ENCODE assay signal across 16 cellular contexts in the genomic region with DNA sequence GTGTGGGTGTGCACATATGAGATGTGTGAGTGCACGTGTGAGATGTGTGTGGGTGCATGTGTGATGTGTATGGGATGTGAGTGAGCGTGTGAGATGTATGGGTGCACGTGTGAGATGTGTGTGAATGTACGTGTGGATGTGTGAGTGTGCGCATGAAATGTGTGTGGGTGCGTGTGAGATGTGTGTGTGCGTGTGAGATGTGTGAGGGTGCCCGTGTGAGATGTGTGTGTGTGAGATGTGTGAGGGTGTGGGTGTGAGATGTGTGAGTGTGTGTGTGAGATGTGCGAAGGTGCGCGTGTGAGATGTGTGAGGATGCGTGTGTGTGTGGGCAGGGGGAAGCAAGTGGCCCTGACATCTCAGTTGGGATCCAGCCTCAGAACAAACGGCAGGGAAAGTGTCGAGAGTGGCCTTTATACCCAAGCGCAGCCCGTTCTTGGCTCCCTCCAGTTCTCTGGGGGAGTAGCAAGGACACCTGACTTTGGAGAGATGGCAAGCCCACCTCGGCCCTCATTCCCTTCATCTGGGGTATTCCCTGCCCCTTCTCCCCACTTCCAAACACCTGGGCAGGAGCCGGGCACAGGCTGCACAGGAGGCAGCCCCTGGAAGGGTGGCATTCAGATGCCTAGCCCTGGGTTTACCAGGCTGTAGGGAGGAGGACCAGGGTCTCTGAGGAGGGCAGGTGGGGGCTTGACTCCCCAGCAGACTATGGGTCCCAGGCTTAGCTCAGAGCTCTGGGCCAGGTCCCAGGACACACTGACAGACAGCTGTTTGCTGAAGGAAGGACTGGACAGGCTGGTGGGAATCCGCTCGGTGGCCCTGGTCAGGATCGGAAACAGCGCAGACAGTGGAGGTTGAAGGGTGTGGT. TPM values are rescaled to one million over a fixed set of nuclear protein-coding genes. Genes with fewer than 3 reads are reported as not detected.
DNase-seq lines count a peak whose midpoint lies in the region; ATAC-seq, FAIRE-seq and TF ChIP-seq lines count a peak whose summit lies in the region.
"Had no signal": no experiment of that assay in that cellular context is flagged by ENCODE, and none has a peak within 500 bp of the region (broad histone marks: within the 10 kb centered on the region; RNA-seq: fewer than 3 reads in every experiment).

No MANE protein-coding gene starts in this region.

- H3K4me2 ChIP-seq in GM12878 (ENCODE audit: control insufficient read depth, insufficient read depth) = no peak overlapping the region
- peak overlapping the region; percentile 97 for H3K4me2 ChIP-seq in HepG2 (ENCODE audit: low read depth, low read length)
- H3K4me2 ChIP-seq: neural progenitor cell had no signal

- H4K20me1 ChIP-seq in GM12878 (ENCODE audit: control insufficient read depth, insufficient read depth) (no peaks in the 10 kb centered on the region), HepG2 (ENCODE audit: insufficient read depth, low read length) (no peaks in the 10 kb centered on the region)

- SMC1A ChIA-PET in GM12878 (lab: Charles Lee; ENCODE audit: uncharacterized antibody, unreplicated experiment) = no interaction called here

- no peak overlapping the region for H3K4me3 ChIP-seq in GM12878
- peak overlapping the region; percentile 63 to 90 (median 71) for H3K4me3 ChIP-seq in HepG2 (replicated peaks in 1 of 3; ENCODE audit: insufficient read depth in 1 of 3, low read depth in 2 of 3, low read length in 3 of 3)
- H3K4me3 ChIP-seq in skeletal muscle tissue (ENCODE audit: low read length in 3 of 3) = peak overlapping the region in 2 of 3 donors; percentile 33 to 49
- H3K4me3 ChIP-seq: MG63, neural progenitor cell had no signal

- TF ChIP-seq POLR2A in GM12878 (IDR thresholded peaks at IDR 0.05; ENCODE audit: low read depth, low read length) (no peak), HepG2 (IDR thresholded peaks at IDR 0.05; ENCODE audit: insufficient read depth in 1 of 2, low read depth in 2 of 2, low read length in 2 of 2) (no peak; a peak in 1 of 4 replicates)

- H3K9me3 Mint-ChIP-seq in activated T-helper 1 cell treated with anti-CD3 and anti-CD28 coated beads, Interleukin-12 subunit alpha, Interleukin-12 subunit beta, Interleukin-2, Interleukin-4 antibody, amounts not matched to agents 30 ng/mL and 10 ng/mL and 1 ng/mL, durations not matched to agents 14 hours and 24 hours and 36 hours = no peaks in the 10 kb centered on the region
- H3K9me3 Mint-ChIP-seq: neural progenitor cell; T-helper 1 cell treated with Interleukin-12 subunit alpha and Interleukin-12 subunit beta and Interleukin-4 antibody, amounts not matched to agents 30 μg/mL and 1 μg/mL, for 36 hours had no signal

- DNase-seq in GM20000 (ENCODE audit: low spot score) (peak; percentile 11), GM12878 (ENCODE audit: low read depth, low spot score) (no peak), HepG2 (ENCODE audit: low spot score) (no peak), DMS79 treated with DMSO at 0.1 percent for 48 hours (lab: John Stamatoyannopoulos, UW) (no peak)
- no peak for DNase-seq in activated T-helper 1 cell treated with anti-CD3 and anti-CD28 coated beads, Interleukin-12 subunit alpha, Interleukin-12 subunit beta, Interleukin-2, Interleukin-4 antibody, amounts not matched to agents 30 ng/mL and 10 ng/mL and 1 ng/mL, durations not matched to agents 14 hours and 24 hours and 36 hours (ENCODE audit: low spot score)
- DNase-seq: activated CD4-positive, alpha-beta T cell treated with anti-CD3 and anti-CD28 coated beads, Interleukin-2, amount 50 U/mL, for 4 hours; MG63; stimulated activated CD4-positive, alpha-beta T cell treated with anti-CD3 and anti-CD28 coated beads, Interleukin-15, amount 100 ng/mL, for 24 hours had no signal

- H3K4me3 Mint-ChIP-seq in activated T-helper 1 cell treated with anti-CD3 and anti-CD28 coated beads, Interleukin-12 subunit alpha, Interleukin-12 subunit beta, Interleukin-2, Interleukin-4 antibody, amounts not matched to agents 30 ng/mL and 10 ng/mL and 1 ng/mL, durations not matched to agents 14 hours and 24 hours and 36 hours = no peak overlapping the region
- H3K4me3 Mint-ChIP-seq: activated naive CD8-positive, alpha-beta T cell; B cell; neural progenitor cell; T-helper 1 cell treated with Interleukin-12 subunit alpha and Interleukin-12 subunit beta and Interleukin-4 antibody, amounts not matched to agents 30 μg/mL and 1 μg/mL, for 36 hours had no signal

- POLR2A ChIA-PET in GM12878 (lab: Charles Lee) (no interaction called here), HepG2 (lab: Yijun Ruan, JAX) (interaction anchor here (0.7 to 2.2 kb wide), 12 partner anchors 10 to 111 kb away, joined by 3 to 18 read pairs (median 4); a partner anchor contains a TSS)

- 74% methylated on average over 22 of the region's 22 CpGs for WGBS in GM12878 (ENCODE audit: insufficient coverage, insufficient replicate concordance, low lambda C conversion rate, missing lambda C conversion rate)
- 69% methylated on average over 18 of the region's 22 CpGs for WGBS in HepG2 (ENCODE audit: low lambda C conversion rate)

- no peaks in the 10 kb centered on the region for H3K36me3 Mint-ChIP-seq in activated T-helper 1 cell treated with anti-CD3 and anti-CD28 coated beads, Interleukin-12 subunit alpha, Interleukin-12 subunit beta, Interleukin-2, Interleukin-4 antibody, amounts not matched to agents 30 ng/mL and 10 ng/mL and 1 ng/mL, durations not matched to agents 14 hours and 24 hours and 36 hours (ENCODE audit: low read depth)
- H3K36me3 Mint-ChIP-seq: activated naive CD8-positive, alpha-beta T cell; neural progenitor cell had no signal

- peaks cover 9% of the 10 kb centered on the region for H3K4me1 Mint-ChIP-seq in activated T-helper 1 cell treated with anti-CD3 and anti-CD28 coated beads, Interleukin-12 subunit alpha, Interleukin-12 subunit beta, Interleukin-2, Interleukin-4 antibody, amounts not matched to agents 30 ng/mL and 10 ng/mL and 1 ng/mL, durations not matched to agents 14 hours and 24 hours and 36 hours (ENCODE audit: low read depth)

- H3K27me3 ChIP-seq in GM12878 (replicated peaks in 1 of 2; ENCODE audit: control insufficient read depth in 2 of 2, insufficient read depth in 2 of 2, low read length in 1 of 2) (peaks cover 0 to 2% of the 10 kb centered on the region in 2 experiments; a peak in 2 of 4 replicates), HepG2 (ENCODE audit: control insufficient read depth in 1 of 2, insufficient read depth in 2 of 2, low read length in 2 of 2) (no peaks in the 10 kb centered on the region), skeletal muscle tissue (ENCODE audit: control insufficient read depth in 3 of 3, insufficient read depth in 3 of 3, low read length in 3 of 3) (no peaks in the 10 kb centered on the region)
- H3K27me3 ChIP-seq: MG63, neural progenitor cell had no signal

- BruUV-seq in GM12878 (replicated peaks; lab: Mats Ljungman, UMichigan) (no TSS peak), HepG2 (replicated peaks; lab: Mats Ljungman, UMichigan) (no TSS peak)

- H3K27ac ChIP-seq in GM12878 (ENCODE audit: control insufficient read depth, insufficient read depth) (no peak overlapping the region), HepG2 (ENCODE audit: extremely low read length, insufficient read depth, low read length) (peak overlapping the region; percentile 95), skeletal muscle tissue (ENCODE audit: low read depth, low read length) (peak overlapping the region; percentile 64)
- H3K27ac ChIP-seq: neural progenitor cell had no signal

- ATAC-seq in GM12878 (no peak), HepG2 (peak; percentile 39), GM21423 (IDR thresholded peaks at IDR 0.05; ENCODE audit: unreplicated experiment) (no peak), HG03457 (IDR thresholded peaks at IDR 0.05; ENCODE audit: unreplicated experiment) (no peak)

- intact Hi-C loops in GM12878 (cut with micrococcal nuclease; ENCODE audit: unreplicated experiment) (no loop called here), HepG2 (cut with micrococcal nuclease; ENCODE audit: unreplicated experiment) (no loop called here)
- intact Hi-C loops in activated T-helper 1 cell treated with anti-CD3 and anti-CD28 coated beads, Interleukin-12 subunit alpha, Interleukin-12 subunit beta, Interleukin-2, Interleukin-4 antibody, amounts not matched to agents 30 ng/mL and 10 ng/mL and 1 ng/mL, durations not matched to agents 14 hours and 24 hours and 36 hours (cut with micrococcal nuclease) = loop anchor here (10.0 kb wide), 1 partner anchor 226 kb away; no protein-coding TSS in a partner anchor

- no peak for TF ChIP-seq CTCF in GM20000 (IDR thresholded peaks at IDR 0.05; ENCODE audit: extremely low read depth, missing control alignments)
- TF ChIP-seq CTCF in GM12878 (IDR thresholded peaks at IDR 0.05 in 2 of 3, conservative IDR thresholded peaks at IDR 0.05 in 1 of 3; ENCODE audit: control insufficient read depth in 2 of 3, extremely low read depth in 1 of 3, insufficient read depth in 1 of 3, low read depth in 3 of 3, low read length in 3 of 3) = no peak
- TF ChIP-seq CTCF in HepG2 (CRISPR knock-in tag; IDR thresholded peaks at IDR 0.05) = 0 out of 2 replicates have a peak, but pooled peaks have one; percentile 13

- no peak overlapping the region for H2AFZ ChIP-seq in GM12878 (ENCODE audit: control insufficient read depth, low read depth, low read length)
- no peak overlapping the region for H2AFZ ChIP-seq in HepG2 (ENCODE audit: low read length)
- H2AFZ ChIP-seq: neural progenitor cell had no signal

- TF ChIP-seq RAD21 in GM12878 (IDR thresholded peaks at IDR 0.05; ENCODE audit: insufficient read depth, low read depth, low read length) (no peak), HepG2 (CRISPR knock-in tag; IDR thresholded peaks at IDR 0.05) (no peak)

- no peaks in the 10 kb centered on the region for H3K4me1 ChIP-seq in GM12878 (ENCODE audit: control insufficient read depth, insufficient read depth, low read length)
- H3K4me1 ChIP-seq in HepG2 (ENCODE audit: insufficient read depth, low read length) = peaks cover 73% of the 10 kb centered on the region
- peaks cover 40 to 64% (median 48%) of the 10 kb centered on the region in 3 donors for H3K4me1 ChIP-seq in skeletal muscle tissue (ENCODE audit: control insufficient read depth in 3 of 3, insufficient read depth in 3 of 3, low read length in 3 of 3)
- H3K4me1 ChIP-seq: neural progenitor cell had no signal

- H3K79me2 ChIP-seq in GM12878 (ENCODE audit: control insufficient read depth, insufficient read depth, low read length) (no peaks in the 10 kb centered on the region), HepG2 (ENCODE audit: insufficient read depth, low read length) (no peaks in the 10 kb centered on the region)

- H3K27me3 Mint-ChIP-seq in activated T-helper 1 cell treated with anti-CD3 and anti-CD28 coated beads, Interleukin-12 subunit alpha, Interleukin-12 subunit beta, Interleukin-2, Interleukin-4 antibody, amounts not matched to agents 30 ng/mL and 10 ng/mL and 1 ng/mL, durations not matched to agents 14 hours and 24 hours and 36 hours (ENCODE audit: insufficient read depth) = peaks cover 4% of the 10 kb centered on the region
- H3K27me3 Mint-ChIP-seq: activated naive CD8-positive, alpha-beta T cell; B cell had no signal

- H3K9me3 ChIP-seq in GM12878 (replicated peaks; ENCODE audit: control insufficient read depth, insufficient read depth, low read length) (no peaks in the 10 kb centered on the region; the same call in 2 of the 3 replicates), HepG2 (ENCODE audit: low read length) (no peaks in the 10 kb centered on the region), skeletal muscle tissue (ENCODE audit: control insufficient read depth in 3 of 3, low read length in 3 of 3) (no peaks in the 10 kb centered on the region)
- H3K9me3 ChIP-seq: MG63 had no signal

- in situ Hi-C loops in GM12878 (cut with MboI) = loop anchor here (5.0 kb wide), 1 partner anchor 88 kb away; no protein-coding TSS in a partner anchor
- in situ Hi-C loops in HepG2 (cut with HindIII; ENCODE audit: extremely low pct_ligation_motif_present, low pct_unique_long_range_greater_than_20kb) = loop anchor here (5.0 kb wide), 1 partner anchor 108 kb away; no protein-coding TSS in a partner anchor

- RAD21 ChIA-PET in GM12878 (lab: Charles Lee; ENCODE audit: unreplicated experiment) = interaction anchor here (1.0 kb wide), 1 partner anchor 89 kb away, joined by 4 read pairs; no protein-coding TSS in a partner anchor

- H3K9ac ChIP-seq in GM12878 (ENCODE audit: control insufficient read depth, insufficient read depth, low read length) (no peak overlapping the region), HepG2 (ENCODE audit: insufficient read depth, low read depth, low read length) (peak overlapping the region; percentile 95), skeletal muscle tissue (ENCODE audit: low read depth in 1 of 3, low read length in 3 of 3) (peak overlapping the region; percentile 20 to 64 (median 52))
- H3K9ac ChIP-seq: neural progenitor cell had no signal

- TF ChIP-seq EP300 in GM12878 (IDR thresholded peaks at IDR 0.05; ENCODE audit: borderline replicate concordance in 1 of 2, control insufficient read depth in 1 of 2, low read depth in 2 of 2, low read length in 2 of 2) (no peak), HepG2 (IDR thresholded peaks at IDR 0.05; ENCODE audit: low read depth in 2 of 2, low read length in 2 of 2) (no peak), HepG2 (CRISPR knock-in tag; IDR thresholded peaks at IDR 0.05; ENCODE audit: borderline replicate concordance) (no peak)

- CTCF ChIA-PET in GM12878 (lab: Yijun Ruan, JAX) (no interaction called here), HepG2 (lab: Yijun Ruan, JAX; ENCODE audit: low intra/inter-chr PET ratio, low total read pairs) (no interaction called here)

- no peaks in the 10 kb centered on the region for H3K36me3 ChIP-seq in GM12878 (ENCODE audit: control insufficient read depth in 2 of 2, insufficient read depth in 2 of 2, low read length in 1 of 2)
- H3K36me3 ChIP-seq in HepG2 (replicated peaks in 1 of 2; ENCODE audit: control insufficient read depth in 1 of 2, insufficient read depth in 2 of 2, low read length in 2 of 2) = no peaks in the 10 kb centered on the region
- H3K36me3 ChIP-seq in skeletal muscle tissue (ENCODE audit: control insufficient read depth in 3 of 3, insufficient read depth in 3 of 3, low read length in 3 of 3) = peaks cover 0 to 1% (median 0%) of the 10 kb centered on the region in 3 donors
- H3K36me3 ChIP-seq: MG63, neural progenitor cell had no signal

- FAIRE-seq in GM12878 (lab: Jason Lieb, UNC) (no peak), HepG2 (lab: Jason Lieb, UNC) (no peak)
- FAIRE-seq: keratinocyte had no signal

- H3K27ac Mint-ChIP-seq in activated T-helper 1 cell treated with anti-CD3 and anti-CD28 coated beads, Interleukin-12 subunit alpha, Interleukin-12 subunit beta, Interleukin-2, Interleukin-4 antibody, amounts not matched to agents 30 ng/mL and 10 ng/mL and 1 ng/mL, durations not matched to agents 14 hours and 24 hours and 36 hours = no peak overlapping the region
- H3K27ac Mint-ChIP-seq: activated naive CD8-positive, alpha-beta T cell; B cell; neural progenitor cell; T-helper 1 cell treated with Interleukin-12 subunit alpha and Interleukin-12 subunit beta and Interleukin-4 antibody, amounts not matched to agents 30 μg/mL and 1 μg/mL, for 36 hours had no signal

RNA-seq across cellular contexts. Expression of a gene that starts 31.6 kb away (rescaled TPM):
- 73.4 and 105 TPM in 2 replicates for total RNA-seq in GM12878 (2013; cell fraction: nucleolus; rRNA removed)
- 52.1 and 52.4 TPM in 2 replicates for total RNA-seq in GM12878 (2014; rRNA removed)
- total RNA-seq in GM12878 (2014; rRNA removed; fragmentation: Illumina TruSeq; extraction: Trizol) = 69.0 and 78.3 TPM in 2 replicates
- 162 and 180 TPM in 2 replicates for total RNA-seq in GM12878 (2021)
- polyA plus RNA-seq in GM12878 (2011; ENCODE audit: low read depth) = 78.0 TPM
- 111 and 145 TPM in 2 replicates for polyA plus RNA-seq in GM12878 (2011; rRNA removed)
- 220 and 257 TPM in 2 replicates for polyA plus RNA-seq in GM12878 (2011; cell fraction: cytosol; rRNA removed)
- polyA plus RNA-seq in GM12878 (2011; cell fraction: nucleus; rRNA removed) = 250 and 304 TPM in 2 replicates
- polyA plus RNA-seq in GM12878 (2012) = 81.9 and 104 TPM in 2 replicates
- 106 and 164 TPM in 2 replicates for polyA plus RNA-seq in GM12878 (2014; fragmentation: Illumina TruSeq; extraction: Trizol)
- polyA plus RNA-seq in GM12878 (2014; fragmentation: Nextera tagmentation; extraction: Ambion mirVana) = 10 to 100 TPM; 28.8 to 71.9 TPM
- 127 and 129 TPM in 2 replicates for polyA plus RNA-seq in GM12878 (2014; rRNA removed)
- 100 to 1,000 TPM; 129 to 140 TPM for polyA plus RNA-seq in GM12878 (2016; fragmentation: Nextera tagmentation; extraction: Ambion mirVana)
- polyA minus RNA-seq in GM12878 (2011; rRNA and poly(A)+ RNA removed) = 132 and 134 TPM in 2 replicates
- 44.8 and 52.4 TPM in 2 replicates for polyA minus RNA-seq in GM12878 (2011; cell fraction: cytosol; rRNA and poly(A)+ RNA removed)
- polyA minus RNA-seq in GM12878 (2011; cell fraction: nucleus; rRNA and poly(A)+ RNA removed) = 114 and 180 TPM in 2 replicates
- total RNA-seq in HepG2 (2016; rRNA removed; fragmentation: Illumina TruSeq; extraction: Trizol) = 157 and 178 TPM in 2 replicates
- total RNA-seq in HepG2 (2016; cell fraction: cytosol; rRNA removed; fragmentation: Illumina TruSeq; extraction: Trizol; ENCODE audit: low read depth) = 30.6 and 37.3 TPM in 2 replicates
- 154 and 176 TPM in 2 replicates for total RNA-seq in HepG2 (2016; cell fraction: insoluble cytoplasmic fraction; rRNA removed; fragmentation: Illumina TruSeq; extraction: Trizol)
- total RNA-seq in HepG2 (2016; cell fraction: membrane; rRNA removed; fragmentation: Illumina TruSeq; extraction: Trizol) = 93.6 and 97.6 TPM in 2 replicates
- 106 and 121 TPM in 2 replicates for total RNA-seq in HepG2 (2016; cell fraction: nucleus; rRNA removed; fragmentation: Illumina TruSeq; extraction: Trizol)
- polyA plus RNA-seq in HepG2 (2011; rRNA removed) = 134 and 147 TPM in 2 replicates
- polyA plus RNA-seq in HepG2 (2011; cell fraction: cytosol; rRNA removed) = 144 and 156 TPM in 2 replicates
- polyA plus RNA-seq in HepG2 (2011; cell fraction: nucleus; rRNA removed) = 229 and 231 TPM in 2 replicates
- 92.0 and 152 TPM in 2 replicates for polyA plus RNA-seq in HepG2 (2012)
- polyA plus RNA-seq in HepG2 (2016; cell fraction: cytosol; fragmentation: Illumina TruSeq; extraction: Trizol; ENCODE audit: low read depth) = 48.0 and 48.3 TPM in 2 replicates
- polyA plus RNA-seq in HepG2 (2016; cell fraction: insoluble cytoplasmic fraction; fragmentation: Illumina TruSeq; extraction: Trizol; ENCODE audit: low read depth) = 270 and 301 TPM in 2 replicates
- polyA plus RNA-seq in HepG2 (2016; cell fraction: membrane; fragmentation: Illumina TruSeq; extraction: Trizol; ENCODE audit: low read depth) = 80.3 and 83.8 TPM in 2 replicates
- polyA plus RNA-seq in HepG2 (2016; cell fraction: nucleus; fragmentation: Illumina TruSeq; extraction: Trizol; ENCODE audit: insufficient read depth, low read depth) = 218 and 229 TPM in 2 replicates
- 220 and 249 TPM in 2 replicates for polyA minus RNA-seq in HepG2 (2011; rRNA and poly(A)+ RNA removed; ENCODE audit: low replicate concordance)
- polyA minus RNA-seq in HepG2 (2011; cell fraction: cytosol; rRNA and poly(A)+ RNA removed) = 69.6 and 71.7 TPM in 2 replicates
- polyA minus RNA-seq in HepG2 (2011; cell fraction: nucleus; rRNA and poly(A)+ RNA removed) = 105 and 112 TPM in 2 replicates
- total RNA-seq in skeletal muscle tissue = 9.9 TPM
- total RNA-seq in activated T-helper 1 cell treated with anti-CD3 and anti-CD28 coated beads, Interleukin-12 subunit alpha, Interleukin-12 subunit beta, Interleukin-2, Interleukin-4 antibody, amounts not matched to agents 30 ng/mL and 10 ng/mL and 1 ng/mL, durations not matched to agents 14 hours and 24 hours and 36 hours = 155 and 157 TPM in 2 replicates
